11 cellular contexts compared by ENCODE assay signal in the genomic region with DNA sequence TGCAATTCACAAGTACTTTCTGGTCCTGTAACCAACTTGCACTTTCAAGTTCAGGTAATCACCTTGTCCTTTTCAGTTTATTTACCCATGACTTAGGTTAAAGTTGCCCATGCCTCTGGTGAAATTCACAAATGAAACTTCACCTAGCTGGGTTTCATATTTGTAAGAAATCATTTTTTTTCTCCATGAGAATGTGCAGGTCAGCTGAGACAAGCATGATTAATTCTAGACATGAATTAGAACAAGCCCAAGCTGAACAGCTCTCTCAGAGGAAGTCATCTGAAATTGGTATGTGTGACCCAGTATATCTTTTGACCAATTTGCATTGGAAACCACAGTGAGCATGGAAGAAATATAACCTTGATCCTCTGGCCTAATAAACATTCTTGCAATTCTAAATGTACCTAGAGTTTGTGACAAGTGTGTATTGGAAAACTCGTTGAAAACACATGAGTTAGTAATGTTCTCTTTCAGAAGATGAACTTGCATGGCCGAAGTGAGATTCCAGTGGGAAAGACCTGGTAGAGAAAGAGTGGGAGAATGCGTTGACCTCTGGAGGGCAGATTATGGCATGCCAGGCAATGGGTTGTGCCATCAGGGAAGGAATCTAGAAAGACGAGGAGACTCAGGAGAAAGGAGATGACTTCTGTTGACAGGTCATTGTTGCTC.
DNase-seq lines count a peak whose midpoint lies in the region; ATAC-seq, FAIRE-seq and TF ChIP-seq lines count a peak whose summit lies in the region.
"Had no signal": no experiment of that assay in that cellular context is flagged by ENCODE, and none has a peak within 500 bp of the region (broad histone marks: within the 10 kb centered on the region; RNA-seq: fewer than 3 reads in every experiment).

No MANE protein-coding gene starts in this region.

- no peak overlapping the region for H3K4me3 ChIP-seq in muscle layer of duodenum (ENCODE audit: low read depth in 1 of 2, low read length in 2 of 2)
- H3K4me3 ChIP-seq: GM23338, spleen had no signal

- DNase-seq in GM12891 (ENCODE audit: insufficient read length, low spot score), result no peak
- no peak for DNase-seq in GM03348 (ENCODE audit: low spot score)
- no peak for DNase-seq in glomerular visceral epithelial cell (ENCODE audit: extremely low spot score)
- DNase-seq in MV-4-11 (lab: John Stamatoyannopoulos, UW), result no peak
- no peak for DNase-seq in NCI-H2029 (lab: John Stamatoyannopoulos, UW)
- DNase-seq: CD4-positive, CD25-positive, alpha-beta regulatory T cell; spleen had no signal

- H3K9me3 ChIP-seq in muscle layer of duodenum (ENCODE audit: control insufficient read depth in 1 of 2, low read length in 2 of 2), result no peaks in the 10 kb centered on the region

- H3K27me3 ChIP-seq in muscle layer of duodenum (ENCODE audit: low read depth, low read length), result no peaks in the 10 kb centered on the region
- H3K27me3 ChIP-seq: spleen had no signal

- H3K27ac ChIP-seq in muscle layer of duodenum (ENCODE audit: low read length), result peak overlapping the region; percentile 80

- no peaks in the 10 kb centered on the region for H3K36me3 ChIP-seq in muscle layer of duodenum (ENCODE audit: control insufficient read depth in 1 of 2, insufficient read depth in 2 of 2, low read length in 2 of 2)
- H3K36me3 ChIP-seq: spleen had no signal

- peaks cover 5% of the 10 kb centered on the region in 2 donors for H3K4me1 ChIP-seq in muscle layer of duodenum (ENCODE audit: control insufficient read depth in 1 of 2, insufficient read depth in 2 of 2, low read length in 2 of 2)

- FAIRE-seq in GM12891 (lab: Jason Lieb, UNC), result peak; percentile 93

- no peak for TF ChIP-seq POLR2A in GM12891 (IDR thresholded peaks at IDR 0.05; ENCODE audit: low read depth, low read length)

- peak; percentile 69 for ATAC-seq in GM21447 (IDR thresholded peaks at IDR 0.05; ENCODE audit: unreplicated experiment)
- ATAC-seq in HG03469 (IDR thresholded peaks at IDR 0.05; ENCODE audit: unreplicated experiment), result peak; percentile 64
- ATAC-seq: GM23338 had no signal

TF ChIP-seq in GM12891, 5 proteins besides CTCF, POLR2A, EP300 and RAD21:
- TF ChIP-seq SPI1 (IDR thresholded peaks at IDR 0.05; ENCODE audit: low read depth, low read length) (peak; percentile 52; the same call in 1 of the 2 replicates), POLR2AphosphoS5 (IDR thresholded peaks at IDR 0.05; ENCODE audit: low read depth, low read length) (no peak), TAF1 (IDR thresholded peaks at IDR 0.05; ENCODE audit: low read depth, low read length) (no peak), POU2F2 (IDR thresholded peaks at IDR 0.05; ENCODE audit: low read depth, low read length) (peak; percentile 69; the same call in 1 of the 2 replicates)
